2 cellular contexts compared by ENCODE assay signal in the genomic region with DNA sequence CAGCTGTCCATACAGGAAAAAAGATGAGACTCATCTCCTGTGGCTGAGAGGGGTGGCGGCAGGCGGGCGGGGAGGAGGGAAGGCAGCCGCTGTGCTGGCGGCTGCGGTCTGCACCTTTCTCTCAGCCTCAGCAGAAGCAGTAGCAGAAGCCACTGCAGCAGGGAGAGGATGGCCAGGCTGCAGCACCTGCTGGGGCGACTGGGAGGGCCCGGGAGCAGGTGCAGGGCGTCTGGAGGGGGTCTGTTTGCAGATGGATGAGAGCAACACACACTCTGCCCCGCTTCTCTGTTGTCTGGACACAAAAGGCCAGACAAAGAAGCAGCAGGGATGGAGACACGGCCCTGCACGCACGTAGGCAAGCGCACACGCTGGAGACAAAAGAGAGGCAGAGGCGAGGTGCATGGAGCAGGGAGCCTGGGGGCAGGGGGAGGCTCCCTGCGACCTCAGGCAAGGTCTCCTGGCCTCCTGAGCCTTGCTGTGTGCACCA.
TF ChIP-seq lines count a peak whose summit lies in the region.

No MANE protein-coding gene starts in this region.

TF ChIP-seq in WTC11, 78 proteins besides CTCF, POLR2A, EP300 and RAD21 (continued from another document and continues in another):
- TF ChIP-seq, protein P1, sequence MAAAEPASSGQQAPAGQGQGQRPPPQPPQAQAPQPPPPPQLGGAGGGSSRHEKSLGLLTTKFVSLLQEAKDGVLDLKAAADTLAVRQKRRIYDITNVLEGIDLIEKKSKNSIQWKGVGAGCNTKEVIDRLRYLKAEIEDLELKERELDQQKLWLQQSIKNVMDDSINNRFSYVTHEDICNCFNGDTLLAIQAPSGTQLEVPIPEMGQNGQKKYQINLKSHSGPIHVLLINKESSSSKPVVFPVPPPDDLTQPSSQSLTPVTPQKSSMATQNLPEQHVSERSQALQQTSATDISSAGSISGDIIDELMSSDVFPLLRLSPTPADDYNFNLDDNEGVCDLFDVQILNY (CRISPR knock-in tag; IDR thresholded peaks at IDR 0.05) = peak; percentile 53; the same call in 1 of the 2 replicates
- peak; percentile 88; the same call in 1 of the 2 replicates for TF ChIP-seq FOXP1 (CRISPR knock-in tag; IDR thresholded peaks at IDR 0.05; ENCODE audit: borderline replicate concordance)
- TF ChIP-seq ZNF671 (CRISPR knock-in tag; IDR thresholded peaks at IDR 0.05) = no peak
- TF ChIP-seq, protein P2, sequence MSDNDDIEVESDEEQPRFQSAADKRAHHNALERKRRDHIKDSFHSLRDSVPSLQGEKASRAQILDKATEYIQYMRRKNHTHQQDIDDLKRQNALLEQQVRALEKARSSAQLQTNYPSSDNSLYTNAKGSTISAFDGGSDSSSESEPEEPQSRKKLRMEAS (CRISPR knock-in tag; IDR thresholded peaks at IDR 0.05) = peak; percentile 70; the same call in 1 of the 2 replicates
- 0 out of 2 replicates have a peak, but pooled peaks have one; percentile 36 for TF ChIP-seq ZNF232 (CRISPR knock-in tag; IDR thresholded peaks at IDR 0.05)
- TF ChIP-seq FOXK1 (CRISPR knock-in tag; IDR thresholded peaks at IDR 0.05) = 0 out of 2 replicates have a peak, but pooled peaks have one; percentile 42
- TF ChIP-seq, protein P3, sequence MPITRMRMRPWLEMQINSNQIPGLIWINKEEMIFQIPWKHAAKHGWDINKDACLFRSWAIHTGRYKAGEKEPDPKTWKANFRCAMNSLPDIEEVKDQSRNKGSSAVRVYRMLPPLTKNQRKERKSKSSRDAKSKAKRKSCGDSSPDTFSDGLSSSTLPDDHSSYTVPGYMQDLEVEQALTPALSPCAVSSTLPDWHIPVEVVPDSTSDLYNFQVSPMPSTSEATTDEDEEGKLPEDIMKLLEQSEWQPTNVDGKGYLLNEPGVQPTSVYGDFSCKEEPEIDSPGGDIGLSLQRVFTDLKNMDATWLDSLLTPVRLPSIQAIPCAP (CRISPR knock-in tag; IDR thresholded peaks at IDR 0.05) = no peak
- no peak for TF ChIP-seq KAT7 (CRISPR knock-in tag; IDR thresholded peaks at IDR 0.05; ENCODE audit: borderline replicate concordance)
- TF ChIP-seq ZNF138 (CRISPR knock-in tag; conservative IDR thresholded peaks at IDR 0.05) = 0 out of 2 replicates have a peak, but pooled peaks have one; percentile 58
- peak; percentile 80; the same call in 1 of the 2 replicates for TF ChIP-seq ETV6 (CRISPR knock-in tag; IDR thresholded peaks at IDR 0.05)
- TF ChIP-seq, protein P4, sequence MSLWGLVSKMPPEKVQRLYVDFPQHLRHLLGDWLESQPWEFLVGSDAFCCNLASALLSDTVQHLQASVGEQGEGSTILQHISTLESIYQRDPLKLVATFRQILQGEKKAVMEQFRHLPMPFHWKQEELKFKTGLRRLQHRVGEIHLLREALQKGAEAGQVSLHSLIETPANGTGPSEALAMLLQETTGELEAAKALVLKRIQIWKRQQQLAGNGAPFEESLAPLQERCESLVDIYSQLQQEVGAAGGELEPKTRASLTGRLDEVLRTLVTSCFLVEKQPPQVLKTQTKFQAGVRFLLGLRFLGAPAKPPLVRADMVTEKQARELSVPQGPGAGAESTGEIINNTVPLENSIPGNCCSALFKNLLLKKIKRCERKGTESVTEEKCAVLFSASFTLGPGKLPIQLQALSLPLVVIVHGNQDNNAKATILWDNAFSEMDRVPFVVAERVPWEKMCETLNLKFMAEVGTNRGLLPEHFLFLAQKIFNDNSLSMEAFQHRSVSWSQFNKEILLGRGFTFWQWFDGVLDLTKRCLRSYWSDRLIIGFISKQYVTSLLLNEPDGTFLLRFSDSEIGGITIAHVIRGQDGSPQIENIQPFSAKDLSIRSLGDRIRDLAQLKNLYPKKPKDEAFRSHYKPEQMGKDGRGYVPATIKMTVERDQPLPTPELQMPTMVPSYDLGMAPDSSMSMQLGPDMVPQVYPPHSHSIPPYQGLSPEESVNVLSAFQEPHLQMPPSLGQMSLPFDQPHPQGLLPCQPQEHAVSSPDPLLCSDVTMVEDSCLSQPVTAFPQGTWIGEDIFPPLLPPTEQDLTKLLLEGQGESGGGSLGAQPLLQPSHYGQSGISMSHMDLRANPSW (CRISPR knock-in tag; conservative IDR thresholded peaks at IDR 0.05; ENCODE audit: low read depth) = no peak
- 0 out of 2 replicates have a peak, but pooled peaks have one; percentile 30 for TF ChIP-seq TP53 (CRISPR knock-in tag; IDR thresholded peaks at IDR 0.05)
- TF ChIP-seq, protein P5, sequence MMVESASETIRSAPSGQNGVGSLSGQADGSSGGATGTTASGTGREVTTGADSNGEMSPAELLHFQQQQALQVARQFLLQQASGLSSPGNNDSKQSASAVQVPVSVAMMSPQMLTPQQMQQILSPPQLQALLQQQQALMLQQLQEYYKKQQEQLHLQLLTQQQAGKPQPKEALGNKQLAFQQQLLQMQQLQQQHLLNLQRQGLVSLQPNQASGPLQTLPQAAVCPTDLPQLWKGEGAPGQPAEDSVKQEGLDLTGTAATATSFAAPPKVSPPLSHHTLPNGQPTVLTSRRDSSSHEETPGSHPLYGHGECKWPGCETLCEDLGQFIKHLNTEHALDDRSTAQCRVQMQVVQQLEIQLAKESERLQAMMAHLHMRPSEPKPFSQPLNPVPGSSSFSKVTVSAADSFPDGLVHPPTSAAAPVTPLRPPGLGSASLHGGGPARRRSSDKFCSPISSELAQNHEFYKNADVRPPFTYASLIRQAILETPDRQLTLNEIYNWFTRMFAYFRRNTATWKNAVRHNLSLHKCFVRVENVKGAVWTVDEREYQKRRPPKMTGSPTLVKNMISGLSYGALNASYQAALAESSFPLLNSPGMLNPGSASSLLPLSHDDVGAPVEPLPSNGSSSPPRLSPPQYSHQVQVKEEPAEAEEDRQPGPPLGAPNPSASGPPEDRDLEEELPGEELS (CRISPR knock-in tag; IDR thresholded peaks at IDR 0.05) = 0 out of 2 replicates have a peak, but pooled peaks have one; percentile 26
- TF ChIP-seq ZNF317 (CRISPR knock-in tag; IDR thresholded peaks at IDR 0.05; ENCODE audit: borderline replicate concordance, low read depth) = no peak
- TF ChIP-seq CREM (CRISPR knock-in tag; IDR thresholded peaks at IDR 0.05) = peak; percentile 52; the same call in 1 of the 2 replicates
- TF ChIP-seq NR3C1 (CRISPR knock-in tag; conservative IDR thresholded peaks at IDR 0.05; ENCODE audit: low read depth) = no peak
- no peak for TF ChIP-seq NFYB (CRISPR knock-in tag; conservative IDR thresholded peaks at IDR 0.05; ENCODE audit: low read depth)

TF ChIP-seq in HEK293T, 16 proteins besides CTCF, POLR2A, EP300 and RAD21 (continued from another document):
- TF ChIP-seq, protein P6, sequence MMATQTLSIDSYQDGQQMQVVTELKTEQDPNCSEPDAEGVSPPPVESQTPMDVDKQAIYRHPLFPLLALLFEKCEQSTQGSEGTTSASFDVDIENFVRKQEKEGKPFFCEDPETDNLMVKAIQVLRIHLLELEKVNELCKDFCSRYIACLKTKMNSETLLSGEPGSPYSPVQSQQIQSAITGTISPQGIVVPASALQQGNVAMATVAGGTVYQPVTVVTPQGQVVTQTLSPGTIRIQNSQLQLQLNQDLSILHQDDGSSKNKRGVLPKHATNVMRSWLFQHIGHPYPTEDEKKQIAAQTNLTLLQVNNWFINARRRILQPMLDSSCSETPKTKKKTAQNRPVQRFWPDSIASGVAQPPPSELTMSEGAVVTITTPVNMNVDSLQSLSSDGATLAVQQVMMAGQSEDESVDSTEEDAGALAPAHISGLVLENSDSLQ (IDR thresholded peaks at IDR 0.05) = no peak
- TF ChIP-seq ELF4 (IDR thresholded peaks at IDR 0.05) (no peak), SUZ12 (IDR thresholded peaks at IDR 0.05) (no peak), ARNT (IDR thresholded peaks at IDR 0.05) (no peak), ZNF384 (IDR thresholded peaks at IDR 0.05) (no peak), BHLHE40 (IDR thresholded peaks at IDR 0.05; ENCODE audit: borderline replicate concordance) (no peak), SP1 (IDR thresholded peaks at IDR 0.05) (no peak), HDGF (IDR thresholded peaks at IDR 0.05; ENCODE audit: borderline replicate concordance) (no peak), TARDBP (IDR thresholded peaks at IDR 0.05) (no peak), FOXA1 (IDR thresholded peaks at IDR 0.05) (no peak)
